In the genomic region with DNA sequence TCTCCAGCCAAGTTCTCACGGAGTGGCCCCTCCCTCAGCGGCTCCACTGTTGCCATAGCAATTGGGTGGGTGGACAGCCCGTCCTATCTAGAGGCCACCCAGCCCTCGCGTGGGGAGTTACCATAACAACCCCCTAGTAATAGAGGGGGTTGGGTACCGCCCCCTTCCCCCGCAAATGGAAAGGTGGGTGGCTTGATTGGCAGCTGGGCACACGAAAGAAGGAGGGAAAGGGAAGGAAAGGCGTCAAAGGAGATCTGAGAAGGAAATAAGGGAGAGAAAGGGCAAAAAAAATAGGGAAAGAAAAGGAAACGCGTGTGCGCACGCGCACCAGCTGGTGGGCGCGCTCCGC, we compare ENCODE assay signal across 10 cellular contexts. TPM values are rescaled to one million over a fixed set of nuclear protein-coding genes. Genes with fewer than 3 reads are reported as not detected.
A peak's percentile ranks its signal among the peaks of the same experiment; 100 is the strongest.
DNase-seq lines count a peak whose midpoint lies in the region; ATAC-seq and TF ChIP-seq lines count a peak whose summit lies in the region.
"Not testable (repeated sequence)": the region's sequence is repeated elsewhere in the genome, so short reads cannot be mapped to it uniquely, and the experiment has no call there.
"Had no signal": no experiment of that assay in that cellular context is flagged by ENCODE, and none has a peak within 500 bp of the region (broad histone marks: within the 10 kb centered on the region; RNA-seq: fewer than 3 reads in every experiment).

No MANE protein-coding gene starts in this region.

- H3K9me3 Mint-ChIP-seq in activated CD4-positive, alpha-beta T cell treated with anti-CD3 and anti-CD28 coated beads, Interleukin-2, amount 10 ng/mL, durations not matched to agents 24 days and 14 days = not testable (repeated sequence)

- H3K4me1 ChIP-seq in HCT116 (ENCODE audit: control insufficient read depth in 1 of 2, insufficient read depth in 2 of 2, low read length in 2 of 2) (peaks cover 16 to 24% of the 10 kb centered on the region in 2 experiments), HUES6 (ENCODE audit: control insufficient read depth, insufficient read depth, low read length) (peaks cover 15% of the 10 kb centered on the region), transverse colon (peaks cover 10 to 38% (median 23%) of the 10 kb centered on the region in 4 donors)
- not testable (repeated sequence) for H3K4me1 ChIP-seq in neuronal stem cell (ENCODE audit: control insufficient read depth in 2 of 2, insufficient read depth in 1 of 2, low read depth in 1 of 2, low read length in 2 of 2)

- TF ChIP-seq CTCF in GM12875 (IDR thresholded peaks at IDR 0.05; ENCODE audit: borderline replicate concordance, insufficient read depth, low read depth, low read length); HCT116 (IDR thresholded peaks at IDR 0.05 in 2 of 3, conservative IDR thresholded peaks at IDR 0.05 in 1 of 3; ENCODE audit: borderline replicate concordance in 1 of 3, insufficient read depth in 1 of 3, low read depth in 2 of 3, low read length in 2 of 3); choroid plexus epithelial cell (conservative IDR thresholded peaks at IDR 0.05; ENCODE audit: low read depth, low read length); transverse colon (IDR thresholded peaks at IDR 0.05): not testable (repeated sequence)

- RAD21 ChIA-PET in HCT116 (lab: Charles Lee; ENCODE audit: low non-redundant PET in 1 of 2, low total read pairs in 2 of 2, uncharacterized antibody in 2 of 2, unreplicated experiment in 2 of 2) = not testable (repeated sequence)

- H3K4ac ChIP-seq in neuronal stem cell (ENCODE audit: low read length) = not testable (repeated sequence)

- not testable (repeated sequence) for H4K91ac ChIP-seq in neuronal stem cell (ENCODE audit: low read depth, low read length, poor library complexity)

- TF ChIP-seq POLR2A in HCT116 (IDR thresholded peaks at IDR 0.05; ENCODE audit: borderline replicate concordance, extremely low read depth, insufficient read depth, insufficient read length); transverse colon (IDR thresholded peaks at IDR 0.05): not testable (repeated sequence)

- not testable (repeated sequence) for H3K36me3 Mint-ChIP-seq in activated CD4-positive, alpha-beta T cell treated with anti-CD3 and anti-CD28 coated beads, Interleukin-2, amount 10 ng/mL, durations not matched to agents 24 days and 14 days (ENCODE audit: low read depth)

- H3K4me1 Mint-ChIP-seq in activated CD4-positive, alpha-beta T cell treated with anti-CD3 and anti-CD28 coated beads, Interleukin-2, amount 10 ng/mL, durations not matched to agents 24 days and 14 days = peaks cover 31% of the 10 kb centered on the region

- H3K23ac ChIP-seq in neuronal stem cell (ENCODE audit: low read depth, low read length, poor library complexity) = not testable (repeated sequence)

- not testable (repeated sequence) for H2BK5ac ChIP-seq in neuronal stem cell (ENCODE audit: low read length)

- H3K27ac Mint-ChIP-seq in activated CD4-positive, alpha-beta T cell treated with anti-CD3 and anti-CD28 coated beads, Interleukin-2, amount 10 ng/mL, durations not matched to agents 24 days and 14 days = peak overlapping the region; percentile 95

- not testable (repeated sequence) for H3K9me3 ChIP-seq in HCT116 (ENCODE audit: control insufficient read depth in 1 of 2, insufficient read depth in 1 of 2, low read depth in 1 of 2, low read length in 2 of 2); HUES6 (ENCODE audit: control insufficient read depth, insufficient read depth, low read depth, low read length); neuronal stem cell (replicated peaks in 1 of 2; ENCODE audit: control insufficient read depth in 2 of 2, insufficient read depth in 1 of 2, low read depth in 1 of 2, low read length in 2 of 2); transverse colon

- in situ Hi-C loops in transverse colon (cut with MboI; ENCODE audit: low pct_ligation_motif_present in 1 of 4, low pct_unique_long_range_greater_than_20kb in 1 of 4, low sequenced_read_pairs in 3 of 4) = not testable (repeated sequence)

- not testable (repeated sequence) for H3K27me3 ChIP-seq in HCT116 (ENCODE audit: insufficient read depth, low read length); HUES6 (ENCODE audit: control insufficient read depth, insufficient read depth, low read length); neuronal stem cell (ENCODE audit: control insufficient read depth in 3 of 3, insufficient read depth in 3 of 3, low read depth in 1 of 3, low read length in 3 of 3); transverse colon

- H3K27me3 Mint-ChIP-seq in activated CD4-positive, alpha-beta T cell treated with anti-CD3 and anti-CD28 coated beads, Interleukin-2, amount 10 ng/mL, durations not matched to agents 24 days and 14 days = not testable (repeated sequence)

- H3K79me2 ChIP-seq in HCT116 (ENCODE audit: insufficient read depth, low read length) = peaks cover 46% of the 10 kb centered on the region

- peak; percentile 43 for ATAC-seq in HCT116

- not testable (repeated sequence) for DNase-seq in HCT116 (ENCODE audit: low read depth, low spot score); activated CD4-positive, alpha-beta T cell treated with anti-CD3 and anti-CD28 coated beads, Interleukin-2, amount 10 ng/mL, durations not matched to agents 24 days and 14 days; choroid plexus epithelial cell (ENCODE audit: low read depth); neuronal stem cell (ENCODE audit: low spot score); transverse colon

- BruUV-seq in HCT116 (replicated peaks; lab: Mats Ljungman, UMichigan) = not testable (repeated sequence)

- H3K18ac ChIP-seq in neuronal stem cell (ENCODE audit: low read length) = peak overlapping the region; percentile 59

- not testable (repeated sequence) for H3K9me2 ChIP-seq in HCT116 (ENCODE audit: insufficient read depth)

- not testable (repeated sequence) for H2BK12ac ChIP-seq in neuronal stem cell (ENCODE audit: low read length)

- POLR2A ChIA-PET in HCT116 (lab: Charles Lee) = not testable (repeated sequence)

- H3K9ac ChIP-seq in HCT116 (ENCODE audit: low read length) = peak overlapping the region; percentile 78
- peak overlapping the region; percentile 72 for H3K9ac ChIP-seq in HUES6 (ENCODE audit: low read length)
- not testable (repeated sequence) for H3K9ac ChIP-seq in neuronal stem cell (ENCODE audit: low read depth, low read length, poor library complexity)

- H2BK120ac ChIP-seq in neuronal stem cell (ENCODE audit: low read depth, low read length) = not testable (repeated sequence)

- CTCF ChIA-PET in HCT116 (lab: Charles Lee) = not testable (repeated sequence)

- not testable (repeated sequence) for H2AK5ac ChIP-seq in neuronal stem cell (ENCODE audit: low read depth, low read length)

- H2AFZ ChIP-seq in HCT116 (ENCODE audit: low read depth, low read length, poor library complexity, severe bottlenecking) = not testable (repeated sequence)
- H2AFZ ChIP-seq in neuronal stem cell (ENCODE audit: low read length) = peak overlapping the region; percentile 91

- peak overlapping the region; percentile 84 for H3K4me3 Mint-ChIP-seq in activated CD4-positive, alpha-beta T cell treated with anti-CD3 and anti-CD28 coated beads, Interleukin-2, amount 10 ng/mL, durations not matched to agents 24 days and 14 days

- not testable (repeated sequence) for H3K14ac ChIP-seq in neuronal stem cell (ENCODE audit: low read length)

- H3K4me3 ChIP-seq in GM12875 (ENCODE audit: low read depth, low read length) (peak overlapping the region; percentile 93), HCT116 (replicated peaks in 1 of 2; ENCODE audit: low read depth in 1 of 2, low read length in 2 of 2) (peak overlapping the region; percentile 28 to 71; a peak in 3 of 4 replicates), HUES6 (ENCODE audit: low read depth, low read length) (peak overlapping the region; percentile 88), choroid plexus epithelial cell (ENCODE audit: low read depth, low read length) (peak overlapping the region; percentile 91), iPS-11a (ENCODE audit: low read depth, low read length) (peak overlapping the region; percentile 74), neuronal stem cell (ENCODE audit: low read length in 2 of 2) (peak overlapping the region; percentile 78 to 97), transverse colon (peak overlapping the region; percentile 7 to 87 (median 78))

- H3K36me3 ChIP-seq in HCT116 (ENCODE audit: control insufficient read depth in 1 of 2, insufficient read depth in 2 of 2, low read length in 2 of 2); HUES6 (ENCODE audit: control insufficient read depth, insufficient read depth, low read length); transverse colon: not testable (repeated sequence)
- H3K36me3 ChIP-seq in neuronal stem cell (replicated peaks in 1 of 2; ENCODE audit: control insufficient read depth in 2 of 2, insufficient read depth in 2 of 2, low read length in 2 of 2) = peaks cover 2 to 12% of the 10 kb centered on the region in 2 donors

- not testable (repeated sequence) for TF ChIP-seq EP300 in transverse colon (IDR thresholded peaks at IDR 0.05; ENCODE audit: low read depth)

- not testable (repeated sequence) for H3K79me1 ChIP-seq in neuronal stem cell (ENCODE audit: low read depth, low read length)

- H2BK15ac ChIP-seq in neuronal stem cell (ENCODE audit: low read length) = not testable (repeated sequence)

- H3K4me2 ChIP-seq in HCT116 (ENCODE audit: low read length) (peak overlapping the region; percentile 71), neuronal stem cell (ENCODE audit: insufficient read depth, low read length, poor library complexity, severe bottlenecking) (peak overlapping the region; percentile 99)

- intact Hi-C loops in HCT116 (cut with micrococcal nuclease) = loop anchor here (10.0 kb wide), 1 partner anchor 52 kb away; no protein-coding TSS in a partner anchor
- intact Hi-C loops in activated CD4-positive, alpha-beta T cell treated with anti-CD3 and anti-CD28 coated beads, Interleukin-2, amount 10 ng/mL, durations not matched to agents 24 days and 14 days (cut with micrococcal nuclease) = loop anchor here (1.0 to 10.0 kb wide), 3 partner anchors 43 to 123 kb away; partner anchors contain the start of gene ARRB2
- intact Hi-C loops in transverse colon (cut with DNase I; ENCODE audit: low total_unique reads) = loop anchor here (1.0 kb wide), 1 partner anchor 49 kb away; no protein-coding TSS in a partner anchor

- H4K20me1 ChIP-seq in HCT116 (ENCODE audit: insufficient read depth) = not testable (repeated sequence)

- not testable (repeated sequence) for H4K8ac ChIP-seq in neuronal stem cell (ENCODE audit: low read depth, low read length)

- no CpG with 5 or more reads among the region's 17 CpGs for WGBS in neuronal stem cell (ENCODE audit: extremely low coverage in 2 of 2, insufficient read length in 2 of 2, insufficient replicate concordance in 1 of 2), 2 donors
- 1% methylated on average over 12 of the region's 17 CpGs; no CpG with 5 or more reads in 1 of the 2 donors for WGBS in transverse colon (ENCODE audit: low coverage in 1 of 2), 2 donors

- not testable (repeated sequence) for TF ChIP-seq RAD21 in HCT116 (IDR thresholded peaks at IDR 0.05; ENCODE audit: low read depth)

- H3K27ac ChIP-seq in HCT116 (ENCODE audit: low read depth, low read length) (peak overlapping the region; percentile 98), HUES6 (ENCODE audit: low read depth, low read length) (peak overlapping the region; percentile 52; the same call in 1 of the 2 replicates), neuronal stem cell (replicated peaks; ENCODE audit: low read length) (peak overlapping the region; percentile 61), transverse colon (peak overlapping the region; percentile 95 to 98 (median 96))

RNA-seq across cellular contexts. Expression of gene MINK1, which starts 0.3 kb away (rescaled TPM):
- total RNA-seq in HCT116 (2021; ENCODE audit: unreplicated experiment) (85.2 TPM), transverse colon (100 to 1,000 TPM; 128 to 406 (median 181) TPM)
- polyA plus RNA-seq in HCT116 (2012) = 71.0 and 85.8 TPM in 2 replicates
- 56.1 and 59.7 TPM in 2 replicates for total RNA-seq in activated CD4-positive, alpha-beta T cell treated with anti-CD3 and anti-CD28 coated beads, Interleukin-2, amount 10 ng/mL, durations not matched to agents 24 days and 14 days
- 29.2 TPM for polyA plus RNA-seq in neuronal stem cell (2013, experiment 1 of 2)
- polyA plus RNA-seq in neuronal stem cell (2013, experiment 2 of 2) = 27.0 TPM

RNA-seq across cellular contexts. Expression of gene PLD2, which starts 25.9 kb away (rescaled TPM):
- total RNA-seq in HCT116 (2021; ENCODE audit: unreplicated experiment) (47.7 TPM), transverse colon (10 to 100 TPM; 13.9 to 81.9 (median 18.9) TPM)
- 39.8 and 42.3 TPM in 2 replicates for polyA plus RNA-seq in HCT116 (2012)
- 14.5 and 16.1 TPM in 2 replicates for total RNA-seq in activated CD4-positive, alpha-beta T cell treated with anti-CD3 and anti-CD28 coated beads, Interleukin-2, amount 10 ng/mL, durations not matched to agents 24 days and 14 days
- 19.1 TPM for polyA plus RNA-seq in neuronal stem cell (2013, experiment 1 of 2)
- polyA plus RNA-seq in neuronal stem cell (2013, experiment 2 of 2) = 17.9 TPM

RNA-seq across cellular contexts. Expression of gene PSMB6, which starts 36.8 kb away (rescaled TPM):
- total RNA-seq in HCT116 (2021; ENCODE audit: unreplicated experiment) (221 TPM), transverse colon (100 to 1,000 TPM in 2 of 4 donors, 10 to 100 TPM in 2; 34.0 to 111 (median 80.9) TPM)
- polyA plus RNA-seq in HCT116 (2012) = 308 and 342 TPM in 2 replicates
- 208 and 209 TPM in 2 replicates for total RNA-seq in activated CD4-positive, alpha-beta T cell treated with anti-CD3 and anti-CD28 coated beads, Interleukin-2, amount 10 ng/mL, durations not matched to agents 24 days and 14 days
- 230 TPM for polyA plus RNA-seq in neuronal stem cell (2013, experiment 1 of 2)
- polyA plus RNA-seq in neuronal stem cell (2013, experiment 2 of 2) = 230 TPM

RNA-seq across cellular contexts. Expression of gene GLTPD2, which starts 44.0 kb away (rescaled TPM):
- not detected for total RNA-seq in HCT116 (2021; ENCODE audit: unreplicated experiment)
- 0.07 and 0.20 TPM in 2 replicates for polyA plus RNA-seq in HCT116 (2012)
- total RNA-seq in activated CD4-positive, alpha-beta T cell treated with anti-CD3 and anti-CD28 coated beads, Interleukin-2, amount 10 ng/mL, durations not matched to agents 24 days and 14 days = not detected in 2 replicates
- 0.07 TPM for polyA plus RNA-seq in neuronal stem cell (2013, experiment 1 of 2)
- polyA plus RNA-seq in neuronal stem cell (2013, experiment 2 of 2) = not detected
- 1 to 10 TPM in 1 of 4 donors, under 1 TPM in 1, not detected in 2; 0.41 to 1.7 TPM for total RNA-seq in transverse colon
- total RNA-seq: Daoy, Right ventricle myocardium inferior had no signal
